In the genomic region with DNA sequence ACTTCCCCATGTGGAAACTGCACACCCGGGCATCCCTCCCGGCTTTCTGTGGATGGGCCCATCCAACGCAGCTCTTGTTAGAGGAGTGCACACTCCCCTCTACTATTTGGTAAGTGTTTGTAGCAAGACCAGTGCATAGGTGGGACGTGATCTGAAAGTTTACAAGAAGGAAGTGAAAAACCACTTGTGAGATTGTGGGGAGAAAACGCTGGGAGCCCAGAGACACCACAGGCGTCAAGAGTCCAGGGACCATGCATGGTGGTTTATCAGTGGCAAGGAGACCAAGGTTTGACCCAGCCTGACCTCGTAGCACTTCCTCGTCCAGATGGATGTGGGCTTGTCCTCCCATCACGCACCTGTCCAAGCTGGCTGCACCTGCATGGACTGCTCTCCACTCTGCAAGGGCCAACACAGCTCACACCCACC, we compare ENCODE assay signal across 12 cellular contexts. TPM values are rescaled to one million over a fixed set of nuclear protein-coding genes. Genes with fewer than 3 reads are reported as not detected.
DNase-seq lines count a peak whose midpoint lies in the region; ATAC-seq and TF ChIP-seq lines count a peak whose summit lies in the region.
"Had no signal": no experiment of that assay in that cellular context is flagged by ENCODE, and none has a peak within 500 bp of the region (broad histone marks: within the 10 kb centered on the region; RNA-seq: fewer than 3 reads in every experiment).

No MANE protein-coding gene starts in this region.

- H3K27ac ChIP-seq in vagina: no peak overlapping the region
- H3K27ac ChIP-seq: gastrocnemius medialis, HL-60 had no signal

- intact Hi-C loops in activated CD4-positive, alpha-beta T cell treated with anti-CD3 and anti-CD28 coated beads, Interleukin-2, amount 10 ng/mL, durations not matched to agents 24 days and 14 days (cut with micrococcal nuclease): no loop called here
- intact Hi-C loops in vagina (cut with DNase I): no loop called here

- peak overlapping the region; percentile 85 for H3K27ac Mint-ChIP-seq in activated CD4-positive, alpha-beta T cell treated with anti-CD3 and anti-CD28 coated beads, Interleukin-2, amount 10 ng/mL, durations not matched to agents 24 days and 14 days
- peak overlapping the region; percentile 57 for H3K27ac Mint-ChIP-seq in T-helper 1 cell treated with Interleukin-12 subunit alpha and Interleukin-12 subunit beta and Interleukin-4 antibody, amounts not matched to agents 30 μg/mL and 1 μg/mL, for 36 hours
- no peak overlapping the region for H3K27ac Mint-ChIP-seq in stimulated activated effector memory CD8-positive, alpha-beta T cell treated with anti-CD3 and anti-CD28 coated beads, Interleukin-12 subunit alpha, Interleukin-12 subunit beta, amount 100 ng/mL, for 72 hours

- ATAC-seq in HG02852 (IDR thresholded peaks at IDR 0.05; ENCODE audit: unreplicated experiment): peak; percentile 85
- ATAC-seq in stimulated activated effector memory CD8-positive, alpha-beta T cell treated with anti-CD3 and anti-CD28 coated beads, Interleukin-12 subunit alpha, Interleukin-12 subunit beta, amount 100 ng/mL, for 72 hours: peak; percentile 55
- ATAC-seq: gastrocnemius medialis had no signal

- no peaks in the 10 kb centered on the region for H3K9me3 ChIP-seq in vagina
- H3K9me3 ChIP-seq: gastrocnemius medialis had no signal

- H3K4me3 Mint-ChIP-seq in activated CD4-positive, alpha-beta T cell treated with anti-CD3 and anti-CD28 coated beads, Interleukin-2, amount 10 ng/mL, durations not matched to agents 24 days and 14 days: peak overlapping the region; percentile 78
- peak overlapping the region; percentile 75 for H3K4me3 Mint-ChIP-seq in T-helper 1 cell treated with Interleukin-12 subunit alpha and Interleukin-12 subunit beta and Interleukin-4 antibody, amounts not matched to agents 30 μg/mL and 1 μg/mL, for 36 hours
- H3K4me3 Mint-ChIP-seq in stimulated activated effector memory CD8-positive, alpha-beta T cell treated with anti-CD3 and anti-CD28 coated beads, Interleukin-12 subunit alpha, Interleukin-12 subunit beta, amount 100 ng/mL, for 72 hours: peak overlapping the region; percentile 63

- no peak for TF ChIP-seq POLR2A in vagina (IDR thresholded peaks at IDR 0.05)

- no peak for TF ChIP-seq CTCF in vagina (IDR thresholded peaks at IDR 0.05)

- H3K27me3 ChIP-seq in vagina: no peaks in the 10 kb centered on the region
- H3K27me3 ChIP-seq: gastrocnemius medialis had no signal

- no peaks in the 10 kb centered on the region for H3K36me3 ChIP-seq in vagina
- H3K36me3 ChIP-seq: gastrocnemius medialis had no signal

- H3K4me1 Mint-ChIP-seq in activated CD4-positive, alpha-beta T cell treated with anti-CD3 and anti-CD28 coated beads, Interleukin-2, amount 10 ng/mL, durations not matched to agents 24 days and 14 days: peaks cover 62% of the 10 kb centered on the region
- peaks cover 55% of the 10 kb centered on the region for H3K4me1 Mint-ChIP-seq in T-helper 1 cell treated with Interleukin-12 subunit alpha and Interleukin-12 subunit beta and Interleukin-4 antibody, amounts not matched to agents 30 μg/mL and 1 μg/mL, for 36 hours (ENCODE audit: low read depth)
- H3K4me1 Mint-ChIP-seq in stimulated activated effector memory CD8-positive, alpha-beta T cell treated with anti-CD3 and anti-CD28 coated beads, Interleukin-12 subunit alpha, Interleukin-12 subunit beta, amount 100 ng/mL, for 72 hours: peaks cover 38% of the 10 kb centered on the region

- H3K4me3 ChIP-seq in vagina: no peak overlapping the region
- H3K4me3 ChIP-seq: gastrocnemius medialis had no signal

- H3K27me3 Mint-ChIP-seq in activated CD4-positive, alpha-beta T cell treated with anti-CD3 and anti-CD28 coated beads, Interleukin-2, amount 10 ng/mL, durations not matched to agents 24 days and 14 days: no peaks in the 10 kb centered on the region
- H3K27me3 Mint-ChIP-seq in T-helper 1 cell treated with Interleukin-12 subunit alpha and Interleukin-12 subunit beta and Interleukin-4 antibody, amounts not matched to agents 30 μg/mL and 1 μg/mL, for 36 hours (ENCODE audit: low read depth): no peaks in the 10 kb centered on the region

- H3K36me3 Mint-ChIP-seq in activated CD4-positive, alpha-beta T cell treated with anti-CD3 and anti-CD28 coated beads, Interleukin-2, amount 10 ng/mL, durations not matched to agents 24 days and 14 days (ENCODE audit: low read depth): peaks cover 28% of the 10 kb centered on the region
- peaks cover 15% of the 10 kb centered on the region for H3K36me3 Mint-ChIP-seq in T-helper 1 cell treated with Interleukin-12 subunit alpha and Interleukin-12 subunit beta and Interleukin-4 antibody, amounts not matched to agents 30 μg/mL and 1 μg/mL, for 36 hours (ENCODE audit: low read depth)
- peaks cover 8% of the 10 kb centered on the region for H3K36me3 Mint-ChIP-seq in stimulated activated effector memory CD8-positive, alpha-beta T cell treated with anti-CD3 and anti-CD28 coated beads, Interleukin-12 subunit alpha, Interleukin-12 subunit beta, amount 100 ng/mL, for 72 hours

- peak; percentile 75 for DNase-seq in activated CD4-positive, alpha-beta T cell treated with anti-CD3 and anti-CD28 coated beads, Interleukin-2, amount 10 ng/mL, durations not matched to agents 24 days and 14 days
- DNase-seq in activated CD4-positive, alpha-beta T cell treated with anti-CD3 and anti-CD28 coated beads, Interleukin-2, amount 50 U/mL, for 4 hours: no peak
- no peak for DNase-seq in stimulated activated effector memory CD8-positive, alpha-beta T cell treated with anti-CD3 and anti-CD28 coated beads, Interleukin-12 subunit alpha, Interleukin-12 subunit beta, amount 100 ng/mL, for 72 hours (ENCODE audit: low spot score in 2 of 2)
- DNase-seq in vagina (ENCODE audit: extremely low spot score in 2 of 2) (no peak), AG08396 (ENCODE audit: low spot score) (no peak), COLO829 (ENCODE audit: low spot score) (no peak)
- DNase-seq: gastrocnemius medialis, NCI-H446 treated with DMSO at 0.1 percent for 48 hours had no signal

- H3K9me3 Mint-ChIP-seq in activated CD4-positive, alpha-beta T cell treated with anti-CD3 and anti-CD28 coated beads, Interleukin-2, amount 10 ng/mL, durations not matched to agents 24 days and 14 days: no peaks in the 10 kb centered on the region
- no peaks in the 10 kb centered on the region for H3K9me3 Mint-ChIP-seq in T-helper 1 cell treated with Interleukin-12 subunit alpha and Interleukin-12 subunit beta and Interleukin-4 antibody, amounts not matched to agents 30 μg/mL and 1 μg/mL, for 36 hours
- no peaks in the 10 kb centered on the region for H3K9me3 Mint-ChIP-seq in stimulated activated effector memory CD8-positive, alpha-beta T cell treated with anti-CD3 and anti-CD28 coated beads, Interleukin-12 subunit alpha, Interleukin-12 subunit beta, amount 100 ng/mL, for 72 hours
- H3K9me3 Mint-ChIP-seq: nephron had no signal

- no peaks in the 10 kb centered on the region for H3K4me1 ChIP-seq in vagina
- H3K4me1 ChIP-seq: gastrocnemius medialis had no signal

RNA-seq across cellular contexts. Expression of a gene that starts 51.6 kb away (rescaled TPM):
- 42.7 and 48.0 TPM in 2 replicates for total RNA-seq in activated CD4-positive, alpha-beta T cell treated with anti-CD3 and anti-CD28 coated beads, Interleukin-2, amount 10 ng/mL, durations not matched to agents 24 days and 14 days
- 3.2 TPM for total RNA-seq in vagina

Comparison
In these comparisons a context has a peak if more than half of its experiments do, and no peak if none do; other contexts are left out.
1. RNA of a gene that starts 51.6 kb away (total RNA-seq): 42.7 to 48.0 TPM in activated CD4-positive, alpha-beta T cell treated with anti-CD3 and anti-CD28 coated beads, Interleukin-2, amount 10 ng/mL, durations not matched to agents 24 days and 14 days; 3.2 TPM in vagina (single experiment); every median in the first group is over 10 times any median in the second.
2. Peak in every context shown above with its lines, with median percentiles within 50 percentile points of each other: H3K4me3 Mint-ChIP-seq.